15 cellular contexts compared by ENCODE assay signal in the genomic region with DNA sequence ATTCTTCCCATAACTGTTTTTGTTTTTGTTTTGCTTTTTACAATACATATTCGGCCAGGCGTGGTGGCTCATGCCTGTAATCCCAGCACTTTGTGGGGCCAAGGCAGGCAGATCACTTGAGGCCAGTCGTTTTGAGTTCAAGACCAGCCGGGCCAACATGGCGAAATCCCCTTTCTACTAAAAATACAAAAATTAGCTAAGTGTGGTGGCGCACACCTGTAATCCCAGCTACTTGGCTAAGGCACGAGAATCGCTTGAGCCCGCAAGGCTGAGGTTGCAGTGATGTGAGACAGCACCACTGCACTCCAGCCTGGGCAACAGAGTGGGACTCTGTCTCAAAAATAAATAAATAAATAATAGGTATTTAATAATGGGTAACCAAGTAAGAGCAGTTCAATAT. TPM values are rescaled to one million over a fixed set of nuclear protein-coding genes. Genes with fewer than 3 reads are reported as not detected.
DNase-seq lines count a peak whose midpoint lies in the region; ATAC-seq and TF ChIP-seq lines count a peak whose summit lies in the region.
"Had no signal": no experiment of that assay in that cellular context is flagged by ENCODE, and none has a peak within 500 bp of the region (broad histone marks: within the 10 kb centered on the region; RNA-seq: fewer than 3 reads in every experiment).

No MANE protein-coding gene starts in this region.

- no peak for TF ChIP-seq RAD21 in neural cell (conservative IDR thresholded peaks at IDR 0.05)

- peaks cover 36 to 59% (median 49%) of the 10 kb centered on the region in 4 donors for H3K4me1 Mint-ChIP-seq in CD4-positive, alpha-beta memory T cell
- peaks cover 33 to 43% (median 37%) of the 10 kb centered on the region in 3 donors for H3K4me1 Mint-ChIP-seq in IgD-negative memory B cell

- no peaks in the 10 kb centered on the region for H3K9me2 ChIP-seq in neural cell (ENCODE audit: insufficient read depth, low read length)

- H3K4me3 ChIP-seq in CD4-positive, alpha-beta memory T cell (ENCODE audit: low read length in 2 of 2): no peak overlapping the region
- H3K4me3 ChIP-seq in colonic mucosa (peak overlapping the region; percentile 90), neural cell (ENCODE audit: low read length) (peak overlapping the region; percentile 94)

- no peaks in the 10 kb centered on the region for H3K27me3 Mint-ChIP-seq in CD4-positive, alpha-beta memory T cell
- H3K27me3 Mint-ChIP-seq in IgD-negative memory B cell: no peaks in the 10 kb centered on the region
- H3K27me3 Mint-ChIP-seq: naive B cell had no signal

- CTCF ChIA-PET in CD4-positive, alpha-beta memory T cell (lab: Charles Lee; ENCODE audit: partially characterized antibody): no interaction called here

- H3K4me1 ChIP-seq in CD4-positive, alpha-beta memory T cell (ENCODE audit: insufficient read depth, low read length): peaks cover 83% of the 10 kb centered on the region
- peaks cover 17% of the 10 kb centered on the region for H3K4me1 ChIP-seq in colonic mucosa

- intact Hi-C loops in CD4-positive, alpha-beta memory T cell (cut with micrococcal nuclease): loop anchor here (2.0 to 10.0 kb wide), 3 partner anchors 136 to 1060 kb away; partner anchors contain the start of genes PI4K2A, PIK3AP1 and SORBS1
- intact Hi-C loops in colonic mucosa (cut with DNase I): no loop called here

- H3K27ac Mint-ChIP-seq in CD4-positive, alpha-beta memory T cell: peak overlapping the region in 2 of 7 donors; percentile 62 to 65
- peak overlapping the region in 2 of 3 donors; percentile 59 to 63 for H3K27ac Mint-ChIP-seq in IgD-negative memory B cell

- H3F3A ChIP-seq in neural cell (ENCODE audit: insufficient read depth, low read length, poor library complexity, severe bottlenecking): no peaks in the 10 kb centered on the region

- H3K9me3 ChIP-seq in CD4-positive, alpha-beta memory T cell (ENCODE audit: control insufficient read depth in 1 of 2, low read length in 2 of 2): no peaks in the 10 kb centered on the region
- H3K9me3 ChIP-seq in colonic mucosa: no peaks in the 10 kb centered on the region
- no peaks in the 10 kb centered on the region for H3K9me3 ChIP-seq in neural cell (ENCODE audit: low read length)
- H3K9me3 ChIP-seq: gastrocnemius medialis, sigmoid colon had no signal

- H3K4me2 ChIP-seq in neural cell (ENCODE audit: low read length): no peak overlapping the region

- POLR2A ChIA-PET in CD4-positive, alpha-beta memory T cell (lab: Charles Lee; ENCODE audit: partially characterized antibody): no interaction called here

- peaks cover 0 to 2% (median 0%) of the 10 kb centered on the region in 8 donors for H3K9me3 Mint-ChIP-seq in CD4-positive, alpha-beta memory T cell
- H3K9me3 Mint-ChIP-seq in IgD-negative memory B cell: peaks cover 0 to 3% (median 0%) of the 10 kb centered on the region in 3 donors

- H3K9ac ChIP-seq in colonic mucosa (ENCODE audit: low read depth in 2 of 2, low read length in 2 of 2) (no peak overlapping the region), neural cell (ENCODE audit: low read length) (no peak overlapping the region)

- TF ChIP-seq CTCF in colonic mucosa (IDR thresholded peaks at IDR 0.05) (no peak), neural cell (IDR thresholded peaks at IDR 0.05; ENCODE audit: poor library complexity, severe bottlenecking) (no peak)

- no peaks in the 10 kb centered on the region for H3K36me3 ChIP-seq in CD4-positive, alpha-beta memory T cell (ENCODE audit: insufficient read depth, low read length)
- H3K36me3 ChIP-seq in colonic mucosa: no peaks in the 10 kb centered on the region
- H3K36me3 ChIP-seq in neural cell (ENCODE audit: insufficient read depth, low read length): no peaks in the 10 kb centered on the region
- H3K36me3 ChIP-seq: gastrocnemius medialis, sigmoid colon had no signal

- no peak overlapping the region for H2AFZ ChIP-seq in neural cell (ENCODE audit: low read depth, low read length)

- ATAC-seq in GM19023 (IDR thresholded peaks at IDR 0.05; ENCODE audit: unreplicated experiment): no peak
- ATAC-seq: gastrocnemius medialis had no signal

- H4K20me1 ChIP-seq in neural cell (ENCODE audit: insufficient read depth): no peaks in the 10 kb centered on the region

- H3K4me3 Mint-ChIP-seq in CD4-positive, alpha-beta memory T cell: peak overlapping the region in 7 of 8 donors; percentile 15 to 62 (median 49)
- H3K4me3 Mint-ChIP-seq in IgD-negative memory B cell: peak overlapping the region in 2 of 4 donors; percentile 49 to 55

- peaks cover 58% of the 10 kb centered on the region for H3K79me2 ChIP-seq in neural cell (replicated peaks; ENCODE audit: insufficient read depth, low read length)

- no peak for TF ChIP-seq EP300 in neural cell (conservative IDR thresholded peaks at IDR 0.05; ENCODE audit: poor library complexity, severe bottlenecking)

- no peak for DNase-seq in CD4-positive, alpha-beta memory T cell
- DNase-seq in colonic mucosa (no peak), AML-193 (lab: John Stamatoyannopoulos, UW) (no peak), A172 (ENCODE audit: low spot score) (no peak)
- DNase-seq: anterior cingulate cortex; Calu3; effector CD4-positive, alpha-beta T cell; gastrocnemius medialis; naive B cell; NCI-H2029; sigmoid colon; substantia nigra had no signal

- no peak overlapping the region for H3K27ac ChIP-seq in CD4-positive, alpha-beta memory T cell (ENCODE audit: low read depth, low read length)
- H3K27ac ChIP-seq in colonic mucosa: no peak overlapping the region
- H3K27ac ChIP-seq in neural cell (ENCODE audit: low read length): no peak overlapping the region

- no peaks in the 10 kb centered on the region for H3K27me3 ChIP-seq in CD4-positive, alpha-beta memory T cell (ENCODE audit: insufficient read depth, low read length)
- H3K27me3 ChIP-seq in colonic mucosa (no peaks in the 10 kb centered on the region), neural cell (ENCODE audit: insufficient read depth, low read depth, low read length) (no peaks in the 10 kb centered on the region)
- H3K27me3 ChIP-seq: gastrocnemius medialis, sigmoid colon had no signal

- H3K36me3 Mint-ChIP-seq in CD4-positive, alpha-beta memory T cell: peaks cover 9 to 12% of the 10 kb centered on the region in 2 donors
- H3K36me3 Mint-ChIP-seq in IgD-negative memory B cell: peaks cover 3% of the 10 kb centered on the region

TF ChIP-seq in neural cell, 6 proteins besides CTCF, POLR2A, EP300 and RAD21:
- TF ChIP-seq, protein P1, sequence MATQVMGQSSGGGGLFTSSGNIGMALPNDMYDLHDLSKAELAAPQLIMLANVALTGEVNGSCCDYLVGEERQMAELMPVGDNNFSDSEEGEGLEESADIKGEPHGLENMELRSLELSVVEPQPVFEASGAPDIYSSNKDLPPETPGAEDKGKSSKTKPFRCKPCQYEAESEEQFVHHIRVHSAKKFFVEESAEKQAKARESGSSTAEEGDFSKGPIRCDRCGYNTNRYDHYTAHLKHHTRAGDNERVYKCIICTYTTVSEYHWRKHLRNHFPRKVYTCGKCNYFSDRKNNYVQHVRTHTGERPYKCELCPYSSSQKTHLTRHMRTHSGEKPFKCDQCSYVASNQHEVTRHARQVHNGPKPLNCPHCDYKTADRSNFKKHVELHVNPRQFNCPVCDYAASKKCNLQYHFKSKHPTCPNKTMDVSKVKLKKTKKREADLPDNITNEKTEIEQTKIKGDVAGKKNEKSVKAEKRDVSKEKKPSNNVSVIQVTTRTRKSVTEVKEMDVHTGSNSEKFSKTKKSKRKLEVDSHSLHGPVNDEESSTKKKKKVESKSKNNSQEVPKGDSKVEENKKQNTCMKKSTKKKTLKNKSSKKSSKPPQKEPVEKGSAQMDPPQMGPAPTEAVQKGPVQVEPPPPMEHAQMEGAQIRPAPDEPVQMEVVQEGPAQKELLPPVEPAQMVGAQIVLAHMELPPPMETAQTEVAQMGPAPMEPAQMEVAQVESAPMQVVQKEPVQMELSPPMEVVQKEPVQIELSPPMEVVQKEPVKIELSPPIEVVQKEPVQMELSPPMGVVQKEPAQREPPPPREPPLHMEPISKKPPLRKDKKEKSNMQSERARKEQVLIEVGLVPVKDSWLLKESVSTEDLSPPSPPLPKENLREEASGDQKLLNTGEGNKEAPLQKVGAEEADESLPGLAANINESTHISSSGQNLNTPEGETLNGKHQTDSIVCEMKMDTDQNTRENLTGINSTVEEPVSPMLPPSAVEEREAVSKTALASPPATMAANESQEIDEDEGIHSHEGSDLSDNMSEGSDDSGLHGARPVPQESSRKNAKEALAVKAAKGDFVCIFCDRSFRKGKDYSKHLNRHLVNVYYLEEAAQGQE (IDR thresholded peaks at IDR 0.05; ENCODE audit: borderline replicate concordance): no peak
- TF ChIP-seq POLR2AphosphoS5 (IDR thresholded peaks at IDR 0.05): no peak
- no peak for TF ChIP-seq TAF1 (IDR thresholded peaks at IDR 0.05; ENCODE audit: low read depth)
- TF ChIP-seq SMC3 (conservative IDR thresholded peaks at IDR 0.05; ENCODE audit: poor library complexity): no peak
- TF ChIP-seq EZH2 (IDR thresholded peaks at IDR 0.05; ENCODE audit: borderline replicate concordance, insufficient read depth, low read length, poor library complexity, severe bottlenecking): no peak
- TF ChIP-seq MXI1 (conservative IDR thresholded peaks at IDR 0.05; ENCODE audit: poor library complexity, severe bottlenecking): no peak
TF ChIP-seq in neural cell: peak in this region for 0.

RNA-seq across cellular contexts. Expression of gene TM9SF3, which starts 2.3 kb away (rescaled TPM):
- 100 to 1,000 TPM; 109 to 110 TPM for total RNA-seq in CD4-positive, alpha-beta memory T cell
- polyA plus RNA-seq in CD4-positive, alpha-beta memory T cell: 100 to 1,000 TPM in 1 of 2 donors, 10 to 100 TPM in 1; 74.7 to 125 TPM
- polyA plus RNA-seq in IgD-negative memory B cell (31.7 TPM), neural cell (66.4 and 73.3 TPM in 2 replicates)
- 100 to 1,000 TPM; 285 to 392 TPM for total RNA-seq in colonic mucosa
- polyA minus RNA-seq in neural cell: 134 and 139 TPM in 2 replicates
- 144 and 146 TPM in 2 replicates for total RNA-seq in A172 (2014; rRNA removed; shearing (Covaris generic))

Comparison
In these comparisons a context has a peak if more than half of its experiments do, and no peak if none do; other contexts are left out.
1. H3K4me3 ChIP-seq: peak in colonic mucosa (single experiment) and neural cell (single experiment); none in CD4-positive, alpha-beta memory T cell (0 of 2).